Comparison of ENCODE assay signal across 1 cellular context in the genomic region with DNA sequence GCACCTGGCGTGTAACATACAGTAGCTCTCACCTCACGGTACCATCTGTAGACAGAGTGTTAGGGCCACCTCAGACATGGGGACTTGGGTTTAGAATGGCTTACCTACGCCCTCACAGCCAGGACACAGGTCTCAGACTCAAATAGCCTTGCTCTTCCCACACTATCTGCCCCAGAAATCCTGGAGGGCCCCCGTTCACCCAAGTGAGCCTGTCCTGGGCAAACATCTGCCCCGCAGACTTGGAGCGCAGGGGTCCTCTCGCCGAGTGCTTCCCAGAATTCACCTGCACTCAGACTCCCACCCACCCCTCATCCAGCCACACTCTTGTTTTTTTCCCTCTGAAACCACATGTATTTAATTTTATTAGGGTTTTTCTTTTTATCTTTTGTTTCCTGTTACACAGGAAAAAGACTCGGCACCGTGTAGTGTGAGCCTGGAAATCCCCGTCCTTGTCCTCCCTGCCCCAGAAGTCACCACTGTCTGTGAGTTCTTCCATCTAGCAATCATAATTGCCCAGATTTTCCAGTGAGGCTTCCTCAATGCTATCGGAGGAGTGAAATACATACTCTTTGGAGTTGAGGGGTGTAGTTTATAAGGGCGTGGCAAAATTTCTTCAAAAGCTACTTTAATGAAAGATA.
TF ChIP-seq lines count a peak whose summit lies in the region.

No MANE protein-coding gene starts in this region.

TF ChIP-seq in GM12878, 131 proteins besides CTCF, POLR2A, EP300 and RAD21:
- TF ChIP-seq RUNX3 (IDR thresholded peaks at IDR 0.05; ENCODE audit: low read length) (no peak), ZNF207 (IDR thresholded peaks at IDR 0.05; ENCODE audit: borderline replicate concordance) (no peak), ETV6 (conservative IDR thresholded peaks at IDR 0.05 in 1 of 2, IDR thresholded peaks at IDR 0.05 in 1 of 2; ENCODE audit: borderline replicate concordance in 1 of 2, low read depth in 1 of 2) (no peak), NR2F1 (conservative IDR thresholded peaks at IDR 0.05) (no peak), POLR2AphosphoS2 (IDR thresholded peaks at IDR 0.05; ENCODE audit: low read depth, low read length) (no peak)
- TF ChIP-seq, protein P1, sequence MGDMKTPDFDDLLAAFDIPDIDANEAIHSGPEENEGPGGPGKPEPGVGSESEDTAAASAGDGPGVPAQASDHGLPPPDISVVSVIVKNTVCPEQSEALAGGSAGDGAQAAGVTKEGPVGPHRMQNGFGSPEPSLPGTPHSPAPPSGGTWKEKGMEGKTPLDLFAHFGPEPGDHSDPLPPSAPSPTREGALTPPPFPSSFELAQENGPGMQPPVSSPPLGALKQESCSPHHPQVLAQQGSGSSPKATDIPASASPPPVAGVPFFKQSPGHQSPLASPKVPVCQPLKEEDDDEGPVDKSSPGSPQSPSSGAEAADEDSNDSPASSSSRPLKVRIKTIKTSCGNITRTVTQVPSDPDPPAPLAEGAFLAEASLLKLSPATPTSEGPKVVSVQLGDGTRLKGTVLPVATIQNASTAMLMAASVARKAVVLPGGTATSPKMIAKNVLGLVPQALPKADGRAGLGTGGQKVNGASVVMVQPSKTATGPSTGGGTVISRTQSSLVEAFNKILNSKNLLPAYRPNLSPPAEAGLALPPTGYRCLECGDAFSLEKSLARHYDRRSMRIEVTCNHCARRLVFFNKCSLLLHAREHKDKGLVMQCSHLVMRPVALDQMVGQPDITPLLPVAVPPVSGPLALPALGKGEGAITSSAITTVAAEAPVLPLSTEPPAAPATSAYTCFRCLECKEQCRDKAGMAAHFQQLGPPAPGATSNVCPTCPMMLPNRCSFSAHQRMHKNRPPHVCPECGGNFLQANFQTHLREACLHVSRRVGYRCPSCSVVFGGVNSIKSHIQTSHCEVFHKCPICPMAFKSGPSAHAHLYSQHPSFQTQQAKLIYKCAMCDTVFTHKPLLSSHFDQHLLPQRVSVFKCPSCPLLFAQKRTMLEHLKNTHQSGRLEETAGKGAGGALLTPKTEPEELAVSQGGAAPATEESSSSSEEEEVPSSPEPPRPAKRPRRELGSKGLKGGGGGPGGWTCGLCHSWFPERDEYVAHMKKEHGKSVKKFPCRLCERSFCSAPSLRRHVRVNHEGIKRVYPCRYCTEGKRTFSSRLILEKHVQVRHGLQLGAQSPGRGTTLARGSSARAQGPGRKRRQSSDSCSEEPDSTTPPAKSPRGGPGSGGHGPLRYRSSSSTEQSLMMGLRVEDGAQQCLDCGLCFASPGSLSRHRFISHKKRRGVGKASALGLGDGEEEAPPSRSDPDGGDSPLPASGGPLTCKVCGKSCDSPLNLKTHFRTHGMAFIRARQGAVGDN (IDR thresholded peaks at IDR 0.05), result no peak
- TF ChIP-seq, protein P2, sequence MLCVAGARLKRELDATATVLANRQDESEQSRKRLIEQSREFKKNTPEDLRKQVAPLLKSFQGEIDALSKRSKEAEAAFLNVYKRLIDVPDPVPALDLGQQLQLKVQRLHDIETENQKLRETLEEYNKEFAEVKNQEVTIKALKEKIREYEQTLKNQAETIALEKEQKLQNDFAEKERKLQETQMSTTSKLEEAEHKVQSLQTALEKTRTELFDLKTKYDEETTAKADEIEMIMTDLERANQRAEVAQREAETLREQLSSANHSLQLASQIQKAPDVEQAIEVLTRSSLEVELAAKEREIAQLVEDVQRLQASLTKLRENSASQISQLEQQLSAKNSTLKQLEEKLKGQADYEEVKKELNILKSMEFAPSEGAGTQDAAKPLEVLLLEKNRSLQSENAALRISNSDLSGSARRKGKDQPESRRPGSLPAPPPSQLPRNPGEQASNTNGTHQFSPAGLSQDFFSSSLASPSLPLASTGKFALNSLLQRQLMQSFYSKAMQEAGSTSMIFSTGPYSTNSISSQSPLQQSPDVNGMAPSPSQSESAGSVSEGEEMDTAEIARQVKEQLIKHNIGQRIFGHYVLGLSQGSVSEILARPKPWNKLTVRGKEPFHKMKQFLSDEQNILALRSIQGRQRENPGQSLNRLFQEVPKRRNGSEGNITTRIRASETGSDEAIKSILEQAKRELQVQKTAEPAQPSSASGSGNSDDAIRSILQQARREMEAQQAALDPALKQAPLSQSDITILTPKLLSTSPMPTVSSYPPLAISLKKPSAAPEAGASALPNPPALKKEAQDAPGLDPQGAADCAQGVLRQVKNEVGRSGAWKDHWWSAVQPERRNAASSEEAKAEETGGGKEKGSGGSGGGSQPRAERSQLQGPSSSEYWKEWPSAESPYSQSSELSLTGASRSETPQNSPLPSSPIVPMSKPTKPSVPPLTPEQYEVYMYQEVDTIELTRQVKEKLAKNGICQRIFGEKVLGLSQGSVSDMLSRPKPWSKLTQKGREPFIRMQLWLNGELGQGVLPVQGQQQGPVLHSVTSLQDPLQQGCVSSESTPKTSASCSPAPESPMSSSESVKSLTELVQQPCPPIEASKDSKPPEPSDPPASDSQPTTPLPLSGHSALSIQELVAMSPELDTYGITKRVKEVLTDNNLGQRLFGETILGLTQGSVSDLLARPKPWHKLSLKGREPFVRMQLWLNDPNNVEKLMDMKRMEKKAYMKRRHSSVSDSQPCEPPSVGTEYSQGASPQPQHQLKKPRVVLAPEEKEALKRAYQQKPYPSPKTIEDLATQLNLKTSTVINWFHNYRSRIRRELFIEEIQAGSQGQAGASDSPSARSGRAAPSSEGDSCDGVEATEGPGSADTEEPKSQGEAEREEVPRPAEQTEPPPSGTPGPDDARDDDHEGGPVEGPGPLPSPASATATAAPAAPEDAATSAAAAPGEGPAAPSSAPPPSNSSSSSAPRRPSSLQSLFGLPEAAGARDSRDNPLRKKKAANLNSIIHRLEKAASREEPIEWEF (IDR thresholded peaks at IDR 0.05; ENCODE audit: insufficient replicate concordance, low read depth, low read length), result no peak
